34 cellular contexts compared by ENCODE assay signal in genomic region chr11:8107642-8108041, GRCh38. TPM values are rescaled to one million over a fixed set of nuclear protein-coding genes. Genes with fewer than 3 reads are reported as not detected.
"Had no signal": no experiment of that assay in that cellular context is flagged by ENCODE, and none has a peak within 500 bp of the region (broad histone marks: within the 10 kb centered on the region; RNA-seq: fewer than 3 reads in every experiment).

No MANE protein-coding gene starts in this region.

- H3K27ac ChIP-seq: body of pancreas, cardiac muscle cell, coronary artery, esophagus squamous epithelium, WERI-Rb-1 had no signal

- DNase-seq: activated B cell treated with CpG ODN at 0.5 μM for 24 hours; activated CD4-positive, alpha-beta T cell treated with anti-CD3 and anti-CD28 coated beads for 48 hours; activated CD4-positive, alpha-beta T cell treated with anti-CD3 and anti-CD28 coated beads, Interleukin-2, amount 50 U/mL, for 1 hour; activated CD4-positive, alpha-beta T cell treated with anti-CD3 and anti-CD28 coated beads, Interleukin-2, amount 50 U/mL, for 48 hours; activated CD8-positive, alpha-beta memory T cell treated with anti-CD3 and anti-CD28 coated beads, Interleukin-2, amount 10 ng/mL, durations not matched to agents 7 days and 5 days; activated CD8-positive, alpha-beta memory T cell treated with anti-CD3 and anti-CD28 coated beads, Interleukin-2, amount 50 U/mL, for 4 hours; activated CD8-positive, alpha-beta T cell treated with anti-CD3 and anti-CD28 coated beads for 36 hours; activated effector memory CD4-positive, alpha-beta T cell treated with Interleukin-2 at 50 U/mL for 16 hours; activated gamma-delta T cell treated with Interleukin-2 at 50 U/mL for 16 hours; activated naive CD4-positive, alpha-beta T cell treated with anti-CD3 and anti-CD28 coated beads, Interleukin-2, amount 50 U/mL, for 16 hours; activated naive CD4-positive, alpha-beta T cell treated with Interleukin-2 at 50 U/mL for 16 hours; activated T-cell treated with anti-CD3 and anti-CD28 coated beads, Interleukin-2, amount 50 U/mL, for 24 hours; amniotic stem cell; aorta; body of pancreas; central memory CD4-positive, alpha-beta T cell; cerebellar nuclear complex; dorsolateral prefrontal cortex; effector memory CD4-positive, alpha-beta T cell; endodermal cell; erythroblast; esophagus squamous epithelium; foreskin melanocyte; T-helper 1 cell; T-helper 17 cell; T1000; WERI-Rb-1 had no signal

- H3K27me3 ChIP-seq: body of pancreas, cardiac muscle cell, dorsolateral prefrontal cortex, esophagus squamous epithelium had no signal

- H3K4me1 Mint-ChIP-seq: activated B cell treated with CpG ODN at 0.5 μM for 24 hours; activated CD8-positive, alpha-beta memory T cell treated with anti-CD3 and anti-CD28 coated beads, Interleukin-2, amount 10 ng/mL, durations not matched to agents 7 days and 5 days; activated T-helper 17 cell treated with anti-CD3 and anti-CD28 coated beads, Interleukin-2, amount 50 U/mL, for 72 hours had no signal

- H3K4me3 Mint-ChIP-seq: activated B cell treated with CpG ODN at 0.5 μM for 24 hours; activated CD8-positive, alpha-beta memory T cell treated with anti-CD3 and anti-CD28 coated beads, Interleukin-2, amount 10 ng/mL, durations not matched to agents 7 days and 5 days; activated CD8-positive, alpha-beta T cell treated with anti-CD3 and anti-CD28 coated beads for 36 hours; activated naive CD8-positive, alpha-beta T cell; activated T-cell treated with anti-CD3 and anti-CD28 coated beads, Interleukin-2, amount 50 U/mL, for 24 hours; activated T-helper 17 cell treated with anti-CD3 and anti-CD28 coated beads, Interleukin-2, amount 50 U/mL, for 72 hours; dendritic cell treated with granulocyte-macrophage colony-stimulating factor and Interleukin-4, amounts not matched to agents 40 ng/mL and 50 ng/mL, for 4 days; endodermal cell; T-helper 17 cell; T-helper 2 cell treated with Interferon-gamma antibody and Interleukin-4, amounts not matched to agents 5 μg/mL and 100 μg/mL, for 36 hours had no signal

- H3K4me1 ChIP-seq: body of pancreas had no signal

- H3K9me3 Mint-ChIP-seq: activated B cell treated with CpG ODN at 0.5 μM for 24 hours; activated CD8-positive, alpha-beta T cell treated with anti-CD3 and anti-CD28 coated beads for 36 hours; activated T-cell treated with anti-CD3 and anti-CD28 coated beads, Interleukin-2, amount 50 U/mL, for 24 hours; activated T-helper 17 cell treated with anti-CD3 and anti-CD28 coated beads, Interleukin-2, amount 50 U/mL, for 72 hours; dendritic cell treated with granulocyte-macrophage colony-stimulating factor and Interleukin-4, amounts not matched to agents 40 ng/mL and 50 ng/mL, for 4 days; endodermal cell; T-helper 2 cell treated with Interferon-gamma antibody and Interleukin-4, amounts not matched to agents 5 μg/mL and 100 μg/mL, for 36 hours had no signal

- H3K27me3 Mint-ChIP-seq: activated B cell treated with CpG ODN at 0.5 μM for 24 hours; activated CD8-positive, alpha-beta memory T cell treated with anti-CD3 and anti-CD28 coated beads, Interleukin-2, amount 10 ng/mL, durations not matched to agents 7 days and 5 days; activated CD8-positive, alpha-beta T cell treated with anti-CD3 and anti-CD28 coated beads for 36 hours; activated naive CD8-positive, alpha-beta T cell; activated T-cell treated with anti-CD3 and anti-CD28 coated beads, Interleukin-2, amount 50 U/mL, for 24 hours; activated T-helper 17 cell treated with anti-CD3 and anti-CD28 coated beads, Interleukin-2, amount 50 U/mL, for 72 hours; dendritic cell treated with granulocyte-macrophage colony-stimulating factor and Interleukin-4, amounts not matched to agents 40 ng/mL and 50 ng/mL, for 4 days; T-helper 17 cell had no signal

- H3K9me3 ChIP-seq: body of pancreas, esophagus squamous epithelium had no signal

- H3K4me3 ChIP-seq: body of pancreas, cardiac muscle cell, coronary artery, dorsolateral prefrontal cortex, esophagus squamous epithelium had no signal

- ATAC-seq: activated CD4-positive, CD25-positive, alpha-beta regulatory T cell treated with anti-CD3 and anti-CD28 coated beads, Interleukin-2, amount 50 U/mL, for 24 hours; activated CD8-positive, alpha-beta memory T cell treated with anti-CD3 and anti-CD28 coated beads, Interleukin-2, amount 10 ng/mL, durations not matched to agents 7 days and 5 days; activated CD8-positive, alpha-beta T cell treated with anti-CD3 and anti-CD28 coated beads for 36 hours; activated T-helper 17 cell treated with anti-CD3 and anti-CD28 coated beads, Interleukin-2, amount 50 U/mL, for 72 hours; body of pancreas; T-helper 17 cell had no signal

- H3K36me3 Mint-ChIP-seq: activated CD8-positive, alpha-beta memory T cell treated with anti-CD3 and anti-CD28 coated beads, Interleukin-2, amount 10 ng/mL, durations not matched to agents 7 days and 5 days; activated naive CD8-positive, alpha-beta T cell had no signal

- H3K27ac Mint-ChIP-seq: activated B cell treated with CpG ODN at 0.5 μM for 24 hours; activated CD8-positive, alpha-beta memory T cell treated with anti-CD3 and anti-CD28 coated beads, Interleukin-2, amount 10 ng/mL, durations not matched to agents 7 days and 5 days; activated CD8-positive, alpha-beta T cell treated with anti-CD3 and anti-CD28 coated beads for 36 hours; activated naive CD8-positive, alpha-beta T cell; activated T-cell treated with anti-CD3 and anti-CD28 coated beads, Interleukin-2, amount 50 U/mL, for 24 hours; activated T-helper 17 cell treated with anti-CD3 and anti-CD28 coated beads, Interleukin-2, amount 50 U/mL, for 72 hours; dendritic cell treated with granulocyte-macrophage colony-stimulating factor and Interleukin-4, amounts not matched to agents 40 ng/mL and 50 ng/mL, for 4 days; endodermal cell; T-helper 17 cell; T-helper 2 cell treated with Interferon-gamma antibody and Interleukin-4, amounts not matched to agents 5 μg/mL and 100 μg/mL, for 36 hours had no signal

RNA-seq across cellular contexts. Expression of gene TUB, which starts 26.6 kb away (rescaled TPM):
- total RNA-seq: activated B cell treated with CpG ODN at 0.5 μM for 24 hours had no signal
